9 cellular contexts compared by ENCODE assay signal in genomic region chr11:67285541-67286498, GRCh38. TPM values are rescaled to one million over a fixed set of nuclear protein-coding genes. Genes with fewer than 3 reads are reported as not detected.
A peak's percentile ranks its signal among the peaks of the same experiment; 100 is the strongest.
DNase-seq lines count a peak whose midpoint lies in the region; ATAC-seq and TF ChIP-seq lines count a peak whose summit lies in the region.
"Had no signal": no experiment of that assay in that cellular context is flagged by ENCODE, and none has a peak within 500 bp of the region (broad histone marks: within the 10 kb centered on the region; RNA-seq: fewer than 3 reads in every experiment).

No MANE protein-coding gene starts in this region.

- no peaks in the 10 kb centered on the region for H3K27me3 ChIP-seq in PC-3 (ENCODE audit: low read length)

- H3K79me2 ChIP-seq in PC-3 (ENCODE audit: low read length), result peaks cover 14% of the 10 kb centered on the region

- TSS peak; percentile 19 for BruUV-seq in PC-3 (replicated peaks; lab: Mats Ljungman, UMichigan)

- no peak overlapping the region for H3K9ac ChIP-seq in PC-3 (ENCODE audit: low read length)

- H3K4me3 Mint-ChIP-seq in natural killer cell, result peak overlapping the region; percentile 89

- H3K27ac Mint-ChIP-seq in natural killer cell, result peak overlapping the region; percentile 100

- no peak overlapping the region for H3K4me2 ChIP-seq in PC-3 (ENCODE audit: low read length)

- no peak for TF ChIP-seq CTCF in PC-3 (conservative IDR thresholded peaks at IDR 0.05; ENCODE audit: low read depth, low read length)
- no peak for TF ChIP-seq CTCF in natural killer cell (IDR thresholded peaks at IDR 0.05)

- no peak overlapping the region for H3K27ac ChIP-seq in PC-3 (ENCODE audit: low read length)
- H3K27ac ChIP-seq in cingulate gyrus (ENCODE audit: low read depth, low read length), result peak overlapping the region; percentile 54

- H3K9me3 Mint-ChIP-seq in natural killer cell, result no peaks in the 10 kb centered on the region

- H3K9me3 ChIP-seq in PC-3 (ENCODE audit: low read length), result no peaks in the 10 kb centered on the region

- no peaks in the 10 kb centered on the region for H3F3A ChIP-seq in PC-3 (ENCODE audit: low read length, unreplicated experiment)

- DNase-seq in CD1c-positive myeloid dendritic cell (ENCODE audit: extremely low spot score) (peak; percentile 41), PC-3 (no peak), natural killer cell (peak; percentile 67), HPDE6-E6E7 (ENCODE audit: extremely low spot score) (no peak)
- DNase-seq in stimulated activated CD4-positive, alpha-beta T cell treated with anti-CD3 and anti-CD28 coated beads, Interleukin-4, amount 100 ng/mL, for 24 hours, result no peak
- DNase-seq: NCI-H1105 treated with DMSO at 0.1 percent for 48 hours had no signal

- no peaks in the 10 kb centered on the region for H3K36me3 Mint-ChIP-seq in natural killer cell

- no peaks in the 10 kb centered on the region for H3K27me3 Mint-ChIP-seq in natural killer cell (ENCODE audit: low read depth in 2 of 2)

- no peak overlapping the region for H2AFZ ChIP-seq in PC-3 (ENCODE audit: low read length)

- no peaks in the 10 kb centered on the region for H3K9me2 ChIP-seq in PC-3 (replicated peaks; ENCODE audit: low read length)

- CTCF ChIA-PET in PC-3 (lab: Charles Lee), result no interaction called here

- no peaks in the 10 kb centered on the region for H4K20me1 ChIP-seq in PC-3 (ENCODE audit: low read length)

- peaks cover 42% of the 10 kb centered on the region for H3K36me3 ChIP-seq in PC-3 (ENCODE audit: low read depth, low read length)

- no peak overlapping the region for H3K4me3 ChIP-seq in PC-3 (ENCODE audit: low read length)

- H3K4me1 Mint-ChIP-seq in natural killer cell, result peaks cover 35 to 51% of the 10 kb centered on the region in 2 donors

- POLR2A ChIA-PET in PC-3 (lab: Charles Lee; ENCODE audit: unreplicated experiment), result no interaction called here

- no peak for ATAC-seq in PC-3
- peak; percentile 20 to 30 (median 24) for ATAC-seq in natural killer cell
- ATAC-seq in GM18858 (IDR thresholded peaks at IDR 0.05; ENCODE audit: unreplicated experiment), result no peak
- ATAC-seq in GM21576 (IDR thresholded peaks at IDR 0.05; ENCODE audit: unreplicated experiment), result no peak

- peaks cover 19% of the 10 kb centered on the region for H3K4me1 ChIP-seq in PC-3 (ENCODE audit: insufficient read depth, low read length)

- intact Hi-C loops in PC-3 (cut with micrococcal nuclease), result no loop called here
- intact Hi-C loops in natural killer cell (cut with micrococcal nuclease), result loop anchor here (5.0 kb wide), 2 partner anchors 34 to 86 kb away; partner anchors contain the start of gene CLCF1

RNA-seq across cellular contexts. Expression of gene ANKRD13D, which starts 3.3 kb away (rescaled TPM):
- 58.9 and 63.9 TPM in 2 replicates for total RNA-seq in PC-3 (2014; rRNA removed)
- total RNA-seq in natural killer cell, result 100 to 1,000 TPM; 212 to 316 (median 231) TPM

RNA-seq across cellular contexts. Expression of gene SSH3, which starts 17.5 kb away (rescaled TPM):
- 35.1 and 52.4 TPM in 2 replicates for total RNA-seq in PC-3 (2014; rRNA removed)
- 10 to 100 TPM; 34.3 to 42.7 (median 38.1) TPM for total RNA-seq in natural killer cell

RNA-seq across cellular contexts. Expression of gene GRK2, which starts 19.5 kb away (rescaled TPM):
- 103 TPM in 2 replicates for total RNA-seq in PC-3 (2014; rRNA removed)
- total RNA-seq in natural killer cell, result 100 to 1,000 TPM; 390 to 482 (median 441) TPM

Comparison
In these comparisons a context has a peak if more than half of its experiments do, and no peak if none do; other contexts are left out.
1. DNase-seq: peak in CD1c-positive myeloid dendritic cell (single experiment) and natural killer cell (single experiment); none in PC-3 (single experiment), stimulated activated CD4-positive, alpha-beta T cell treated with anti-CD3 and anti-CD28 coated beads, Interleukin-4, amount 100 ng/mL, for 24 hours (single experiment) and HPDE6-E6E7 (single experiment).
2. ATAC-seq: peak in natural killer cell (3 of 3); none in PC-3 (single experiment), GM18858 (single experiment) and GM21576 (single experiment).